23 cellular contexts compared by ENCODE assay signal in genomic region chr19:32174386-32175113, GRCh38.
DNase-seq lines count a peak whose midpoint lies in the region; ATAC-seq and TF ChIP-seq lines count a peak whose summit lies in the region.
"Had no signal": no experiment of that assay in that cellular context is flagged by ENCODE, and none has a peak within 500 bp of the region (broad histone marks: within the 10 kb centered on the region; RNA-seq: fewer than 3 reads in every experiment).

No MANE protein-coding gene starts in this region.

- no peaks in the 10 kb centered on the region for H3K9me3 Mint-ChIP-seq in activated CD8-positive, alpha-beta memory T cell treated with anti-CD3 and anti-CD28 coated beads, Interleukin-2, amount 10 ng/mL, durations not matched to agents 7 days and 5 days (ENCODE audit: low read depth)
- no peaks in the 10 kb centered on the region for H3K9me3 Mint-ChIP-seq in nephron
- peaks cover 0 to 3% (median 0%) of the 10 kb centered on the region in 9 donors for H3K9me3 Mint-ChIP-seq in naive thymus-derived CD8-positive, alpha-beta T cell

- H3K36me3 Mint-ChIP-seq in activated CD8-positive, alpha-beta memory T cell treated with anti-CD3 and anti-CD28 coated beads, Interleukin-2, amount 10 ng/mL, durations not matched to agents 7 days and 5 days: no peaks in the 10 kb centered on the region
- H3K36me3 Mint-ChIP-seq in nephron (ENCODE audit: low read depth): no peaks in the 10 kb centered on the region
- H3K36me3 Mint-ChIP-seq in naive thymus-derived CD8-positive, alpha-beta T cell: no peaks in the 10 kb centered on the region

- no peak overlapping the region for H3K27ac ChIP-seq in coronary artery
- H3K27ac ChIP-seq: 22Rv1, GM23248, SJCRH30 had no signal

- no peaks in the 10 kb centered on the region for H3K4me1 Mint-ChIP-seq in activated CD8-positive, alpha-beta memory T cell treated with anti-CD3 and anti-CD28 coated beads, Interleukin-2, amount 10 ng/mL, durations not matched to agents 7 days and 5 days
- H3K4me1 Mint-ChIP-seq in nephron: peaks cover 22% of the 10 kb centered on the region
- no peaks in the 10 kb centered on the region for H3K4me1 Mint-ChIP-seq in naive thymus-derived CD8-positive, alpha-beta T cell

- peak; percentile 13 for DNase-seq in activated CD8-positive, alpha-beta memory T cell treated with anti-CD3 and anti-CD28 coated beads for 24 hours
- DNase-seq in activated CD8-positive, alpha-beta memory T cell treated with anti-CD3 and anti-CD28 coated beads, Interleukin-2, amount 10 ng/mL, durations not matched to agents 7 days and 5 days: no peak
- DNase-seq in coronary artery (ENCODE audit: low spot score): peak; percentile 47
- no peak for DNase-seq in naive thymus-derived CD8-positive, alpha-beta T cell
- no peak for DNase-seq in stimulated activated CD4-positive, alpha-beta T cell treated with anti-CD3 and anti-CD28 coated beads, Interleukin-4, amount 100 ng/mL, for 1 hour
- no peak for DNase-seq in SKM-1 (lab: John Stamatoyannopoulos, UW; ENCODE audit: unreplicated experiment)
- DNase-seq: ACHN, Calu3, DMS153, DND-41, GM23248, H7, KBM-7, MV-4-11, NCI-H1105, NCI-H1436 treated with DMSO at 0.1 percent for 48 hours, NCI-H187 treated with DMSO at 0.1 percent for 48 hours, NCI-H446, NCI-H524 treated with DMSO at 0.1 percent for 48 hours, NCI-H774 had no signal

- H3K4me3 Mint-ChIP-seq in activated CD8-positive, alpha-beta memory T cell treated with anti-CD3 and anti-CD28 coated beads, Interleukin-2, amount 10 ng/mL, durations not matched to agents 7 days and 5 days: no peak overlapping the region
- no peak overlapping the region for H3K4me3 Mint-ChIP-seq in nephron
- H3K4me3 Mint-ChIP-seq in naive thymus-derived CD8-positive, alpha-beta T cell: no peak overlapping the region

- CTCF ChIA-PET in activated CD8-positive, alpha-beta memory T cell treated with anti-CD3 and anti-CD28 coated beads, Interleukin-2, amount 10 ng/mL, durations not matched to agents 7 days and 5 days (lab: Charles Lee): interaction anchor here (1.1 kb wide), 1 partner anchor 50 kb away, joined by 3 read pairs; no protein-coding TSS in a partner anchor

- no peaks in the 10 kb centered on the region for H3K27me3 Mint-ChIP-seq in activated CD8-positive, alpha-beta memory T cell treated with anti-CD3 and anti-CD28 coated beads, Interleukin-2, amount 10 ng/mL, durations not matched to agents 7 days and 5 days
- H3K27me3 Mint-ChIP-seq in nephron (ENCODE audit: low read depth): peaks cover 21% of the 10 kb centered on the region
- peaks cover 0 to 13% (median 1%) of the 10 kb centered on the region in 5 donors for H3K27me3 Mint-ChIP-seq in naive thymus-derived CD8-positive, alpha-beta T cell

- TF ChIP-seq CTCF in coronary artery (IDR thresholded peaks at IDR 0.05) (no peak), nephron (IDR thresholded peaks at IDR 0.05; ENCODE audit: unreplicated experiment in 3 of 3) (no peak)

- no peak for ATAC-seq in activated CD8-positive, alpha-beta memory T cell treated with anti-CD3 and anti-CD28 coated beads, Interleukin-2, amount 10 ng/mL, durations not matched to agents 7 days and 5 days
- ATAC-seq in naive thymus-derived CD8-positive, alpha-beta T cell: no peak

- POLR2A ChIA-PET in naive thymus-derived CD8-positive, alpha-beta T cell (lab: Charles Lee): no interaction called here

- H3K4me3 ChIP-seq in coronary artery: no peak overlapping the region
- H3K4me3 ChIP-seq: GM23248, SJCRH30 had no signal

- no peak overlapping the region for H3K27ac Mint-ChIP-seq in activated CD8-positive, alpha-beta memory T cell treated with anti-CD3 and anti-CD28 coated beads, Interleukin-2, amount 10 ng/mL, durations not matched to agents 7 days and 5 days
- peak overlapping the region in 2 of 3 experiments; percentile 52 to 70 for H3K27ac Mint-ChIP-seq in nephron
- no peak overlapping the region for H3K27ac Mint-ChIP-seq in naive thymus-derived CD8-positive, alpha-beta T cell

Comparison
In these comparisons a context has a peak if more than half of its experiments do, and no peak if none do; other contexts are left out.
1. DNase-seq: peak in activated CD8-positive, alpha-beta memory T cell treated with anti-CD3 and anti-CD28 coated beads for 24 hours (single experiment) and coronary artery (single experiment); none in activated CD8-positive, alpha-beta memory T cell treated with anti-CD3 and anti-CD28 coated beads, Interleukin-2, amount 10 ng/mL, durations not matched to agents 7 days and 5 days (single experiment), naive thymus-derived CD8-positive, alpha-beta T cell (0 of 10), stimulated activated CD4-positive, alpha-beta T cell treated with anti-CD3 and anti-CD28 coated beads, Interleukin-4, amount 100 ng/mL, for 1 hour (single experiment) and SKM-1 (single experiment).
2. H3K27ac Mint-ChIP-seq: peak in nephron (2 of 3); none in activated CD8-positive, alpha-beta memory T cell treated with anti-CD3 and anti-CD28 coated beads, Interleukin-2, amount 10 ng/mL, durations not matched to agents 7 days and 5 days (single experiment) and naive thymus-derived CD8-positive, alpha-beta T cell (0 of 10).